ENCODE assay signal across 17 cellular contexts in genomic region chr6:46651006-46651405, GRCh38. TPM values are rescaled to one million over a fixed set of nuclear protein-coding genes. Genes with fewer than 3 reads are reported as not detected.
DNase-seq lines count a peak whose midpoint lies in the region; ATAC-seq, FAIRE-seq and TF ChIP-seq lines count a peak whose summit lies in the region.
"Had no signal": no experiment of that assay in that cellular context is flagged by ENCODE, and none has a peak within 500 bp of the region (broad histone marks: within the 10 kb centered on the region; RNA-seq: fewer than 3 reads in every experiment).

No MANE protein-coding gene starts in this region.

- peaks cover 14% of the 10 kb centered on the region for H3K4me1 Mint-ChIP-seq in CD14-positive monocyte

- FAIRE-seq in pancreas (lab: Jason Lieb, UNC) = no peak
- FAIRE-seq: H54 had no signal

- H3K36me3 Mint-ChIP-seq in CD14-positive monocyte = peaks cover 0 to 6% of the 10 kb centered on the region in 2 donors
- H3K36me3 Mint-ChIP-seq: natural killer cell had no signal

- no peak overlapping the region for H3K27ac Mint-ChIP-seq in CD14-positive monocyte
- H3K27ac Mint-ChIP-seq: natural killer cell; stimulated activated naive CD8-positive, alpha-beta T cell treated with anti-CD3 and anti-CD28 coated beads, Interleukin-15, Interleukin-2, amounts not matched to agents 100 ng/mL and 50 ng/mL, for 24 hours had no signal

- intact Hi-C loops in pancreas (cut with DNase I) = no loop called here
- intact Hi-C loops in CD14-positive monocyte (cut with micrococcal nuclease) = no loop called here

- no peaks in the 10 kb centered on the region for H3K27me3 ChIP-seq in SU-DHL-6 (ENCODE audit: low read length)
- no peaks in the 10 kb centered on the region for H3K27me3 ChIP-seq in pancreas
- no peaks in the 10 kb centered on the region for H3K27me3 ChIP-seq in osteoblast (ENCODE audit: insufficient read depth, low read length)

- no peak overlapping the region for H3K4me3 Mint-ChIP-seq in CD14-positive monocyte
- H3K4me3 Mint-ChIP-seq: natural killer cell; stimulated activated naive CD8-positive, alpha-beta T cell treated with anti-CD3 and anti-CD28 coated beads, Interleukin-15, Interleukin-2, amounts not matched to agents 100 ng/mL and 50 ng/mL, for 24 hours had no signal

- TF ChIP-seq CTCF in SU-DHL-6 (IDR thresholded peaks at IDR 0.05; ENCODE audit: insufficient read depth, low read length, poor library complexity, severe bottlenecking) = no peak
- TF ChIP-seq CTCF in fibroblast of mammary gland (conservative IDR thresholded peaks at IDR 0.05; ENCODE audit: control insufficient read depth, insufficient read depth, low read depth, low read length) = no peak
- TF ChIP-seq CTCF in pancreas (IDR thresholded peaks at IDR 0.05) = no peak
- TF ChIP-seq CTCF in osteoblast (IDR thresholded peaks at IDR 0.05; ENCODE audit: extremely low read depth, low read depth, low read length) = no peak
- no peak for TF ChIP-seq CTCF in CD14-positive monocyte (IDR thresholded peaks at IDR 0.05)

- H3K4me1 ChIP-seq in pancreas (peaks cover 0 to 16% (median 3%) of the 10 kb centered on the region in 3 donors), osteoblast (ENCODE audit: insufficient read depth, low read length) (peaks cover 6% of the 10 kb centered on the region)

- H3K4me2 ChIP-seq in SU-DHL-6 (ENCODE audit: low read depth, low read length, poor library complexity, severe bottlenecking) (peak overlapping the region; percentile 92), osteoblast (ENCODE audit: insufficient read depth, low read length) (no peak overlapping the region)

- peaks cover 0 to 2% (median 0%) of the 10 kb centered on the region in 7 donors for H3K9me3 Mint-ChIP-seq in CD14-positive monocyte
- H3K9me3 Mint-ChIP-seq: stimulated activated naive CD8-positive, alpha-beta T cell treated with anti-CD3 and anti-CD28 coated beads, Interleukin-15, Interleukin-2, amounts not matched to agents 100 ng/mL and 50 ng/mL, for 24 hours had no signal

- H2AFZ ChIP-seq in SU-DHL-6 (ENCODE audit: low read depth, low read length, severe bottlenecking) = no peak overlapping the region
- H2AFZ ChIP-seq in osteoblast (ENCODE audit: low read length) = no peak overlapping the region

- in situ Hi-C loops in G401 (cut with HindIII; ENCODE audit: low sequenced_read_pairs) = no loop called here

- H3K9ac ChIP-seq in SU-DHL-6 (ENCODE audit: low read length) = peak overlapping the region; percentile 82
- H3K9ac ChIP-seq: KMS-11 had no signal

- 17 to 23% methylated on average over 1 of the region's 1 CpG for WGBS in pancreas, 2 donors

- DNase-seq in G401 (ENCODE audit: low spot score) = peak; percentile 31
- peak; percentile 7 for DNase-seq in fibroblast of mammary gland (ENCODE audit: low read depth)
- DNase-seq in pancreas = no peak
- DNase-seq in osteoblast (ENCODE audit: insufficient read length, low spot score, missing footprints) = no peak
- DNase-seq in CD14-positive monocyte (ENCODE audit: low spot score) = no peak
- DNase-seq: activated gamma-delta T cell treated with Interleukin-2 at 50 U/mL for 16 hours, left ventricle myocardium superior, natural killer cell, NCI-H1436 treated with DMSO at 0.1 percent for 48 hours, NCI-H446 had no signal

- H3K27ac ChIP-seq in SU-DHL-6 (ENCODE audit: low read depth, low read length) (peak overlapping the region; percentile 96), pancreas (peak overlapping the region in 1 of 4 donors; percentile 89), osteoblast (ENCODE audit: low read depth, low read length) (no peak overlapping the region)
- H3K27ac ChIP-seq: KMS-11 had no signal

- H3K79me2 ChIP-seq in SU-DHL-6 (ENCODE audit: insufficient read depth, low read length) (peaks cover 92% of the 10 kb centered on the region), osteoblast (ENCODE audit: insufficient read depth, low read length) (no peaks in the 10 kb centered on the region)

- no peaks in the 10 kb centered on the region for H4K20me1 ChIP-seq in SU-DHL-6 (ENCODE audit: low read depth, low read length)
- H4K20me1 ChIP-seq in osteoblast (ENCODE audit: insufficient read depth, low read length) = no peaks in the 10 kb centered on the region

- H3K4me3 ChIP-seq in SU-DHL-6 (ENCODE audit: insufficient read depth, low read length, poor library complexity, severe bottlenecking) (peak overlapping the region; percentile 79), fibroblast of mammary gland (ENCODE audit: control insufficient read depth, low read depth, low read length) (no peak overlapping the region), pancreas (peak overlapping the region in 3 of 4 donors; percentile 12 to 93 (median 50)), osteoblast (ENCODE audit: insufficient read depth, low read length) (no peak overlapping the region)

- no peaks in the 10 kb centered on the region for H3K9me3 ChIP-seq in SU-DHL-6 (ENCODE audit: insufficient read depth, low read length)
- no peaks in the 10 kb centered on the region for H3K9me3 ChIP-seq in pancreas
- no peaks in the 10 kb centered on the region for H3K9me3 ChIP-seq in osteoblast (ENCODE audit: low read depth, low read length)

- H3K27me3 Mint-ChIP-seq in CD14-positive monocyte (ENCODE audit: low read depth in 3 of 3) = peaks cover 30 to 49% (median 33%) of the 10 kb centered on the region in 3 donors

- peaks cover 64% of the 10 kb centered on the region for H3F3A ChIP-seq in SU-DHL-6 (ENCODE audit: insufficient read depth)

- peaks cover 39% of the 10 kb centered on the region for H3K36me3 ChIP-seq in SU-DHL-6 (ENCODE audit: low read length)
- H3K36me3 ChIP-seq in pancreas = no peaks in the 10 kb centered on the region
- no peaks in the 10 kb centered on the region for H3K36me3 ChIP-seq in osteoblast (ENCODE audit: insufficient read depth, low read length)

- H3K9me2 ChIP-seq in SU-DHL-6 (replicated peaks; ENCODE audit: insufficient read depth, low read length) = no peaks in the 10 kb centered on the region

- ATAC-seq in pancreas (no peak), GM19397 (IDR thresholded peaks at IDR 0.05; ENCODE audit: unreplicated experiment) (no peak), HG03469 (IDR thresholded peaks at IDR 0.05; ENCODE audit: unreplicated experiment) (no peak)
- ATAC-seq: left ventricle myocardium superior, natural killer cell had no signal

RNA-seq across cellular contexts. Expression of gene CYP39A1, which starts 1.6 kb away (rescaled TPM):
- not detected in 2 replicates for total RNA-seq in G401 (2014; rRNA removed; shearing (Covaris generic))
- 1 to 10 TPM; 1.3 to 7.8 (median 3.4) TPM for total RNA-seq in pancreas
- 1 to 10 TPM; 3.0 to 7.3 TPM for polyA plus RNA-seq in pancreas
- total RNA-seq in osteoblast = 4.1 and 4.3 TPM in 2 replicates
- not detected for polyA plus RNA-seq in CD14-positive monocyte
- total RNA-seq: activated CD8-positive, alpha-beta memory T cell treated with anti-CD3 and anti-CD28 coated beads for 36 hours; natural killer cell had no signal

RNA-seq across cellular contexts. Expression of gene SLC25A27, which starts 1.8 kb away (rescaled TPM):
- total RNA-seq in G401 (2014; rRNA removed; shearing (Covaris generic)) = not detected in 2 replicates
- 10 to 100 TPM in 3 of 6 donors, 1 to 10 TPM in 3; 3.3 to 15.4 (median 8.9) TPM for total RNA-seq in pancreas
- 10 to 100 TPM; 39.0 to 63.2 TPM for polyA plus RNA-seq in pancreas
- total RNA-seq in osteoblast = 9.4 and 10.5 TPM in 2 replicates
- under 1 TPM in 1 of 2 donors, not detected in 1; 0.34 TPM for polyA plus RNA-seq in CD14-positive monocyte

RNA-seq across cellular contexts. Expression of gene TDRD6, which starts 36.7 kb away (rescaled TPM):
- total RNA-seq in G401 (2014; rRNA removed; shearing (Covaris generic)) = not detected in 2 replicates
- under 1 TPM; 0.06 to 0.79 (median 0.29) TPM for total RNA-seq in pancreas
- 1 to 10 TPM in 1 of 2 donors, under 1 TPM in 1; 0.42 to 1.2 TPM for polyA plus RNA-seq in pancreas
- 0.36 and 0.59 TPM in 2 replicates for total RNA-seq in osteoblast
- under 1 TPM; 0.29 to 0.94 TPM for polyA plus RNA-seq in CD14-positive monocyte
- total RNA-seq: activated CD8-positive, alpha-beta memory T cell treated with anti-CD3 and anti-CD28 coated beads for 36 hours; natural killer cell had no signal

Comparison
In these comparisons a context has a peak if more than half of its experiments do, and no peak if none do; other contexts are left out.
1. DNase-seq: peak in G401 (single experiment) and fibroblast of mammary gland (single experiment); none in pancreas (0 of 6), osteoblast (single experiment) and CD14-positive monocyte (single experiment).
2. H3K4me3 ChIP-seq: peak in SU-DHL-6 (single experiment) and pancreas (3 of 4); none in fibroblast of mammary gland (single experiment) and osteoblast (single experiment).